ENCODE assay signal across 1 cellular context in the genomic region with DNA sequence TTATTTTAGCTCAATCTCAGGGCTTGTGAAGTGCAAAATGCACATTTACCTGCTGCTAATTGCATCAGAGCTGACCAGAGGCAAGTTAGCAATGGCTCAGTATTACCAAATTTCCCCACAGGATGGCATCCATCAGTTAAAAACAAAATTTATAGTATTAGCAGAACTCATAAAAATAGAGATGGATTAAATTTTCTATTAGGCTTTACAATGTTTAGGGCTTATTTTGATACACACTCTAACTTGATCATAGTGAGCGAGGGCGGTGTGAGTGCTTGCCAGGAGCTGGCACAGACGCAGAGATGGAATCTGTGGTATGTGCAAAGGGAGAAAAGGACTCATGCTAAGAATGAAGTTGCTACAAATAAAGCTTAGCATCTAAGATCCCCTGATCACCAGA.
TF ChIP-seq lines count a peak whose summit lies in the region.

No MANE protein-coding gene starts in this region.

TF ChIP-seq in WTC11, 78 proteins besides CTCF, POLR2A, EP300 and RAD21 (continued from another document):
- TF ChIP-seq, protein P1, sequence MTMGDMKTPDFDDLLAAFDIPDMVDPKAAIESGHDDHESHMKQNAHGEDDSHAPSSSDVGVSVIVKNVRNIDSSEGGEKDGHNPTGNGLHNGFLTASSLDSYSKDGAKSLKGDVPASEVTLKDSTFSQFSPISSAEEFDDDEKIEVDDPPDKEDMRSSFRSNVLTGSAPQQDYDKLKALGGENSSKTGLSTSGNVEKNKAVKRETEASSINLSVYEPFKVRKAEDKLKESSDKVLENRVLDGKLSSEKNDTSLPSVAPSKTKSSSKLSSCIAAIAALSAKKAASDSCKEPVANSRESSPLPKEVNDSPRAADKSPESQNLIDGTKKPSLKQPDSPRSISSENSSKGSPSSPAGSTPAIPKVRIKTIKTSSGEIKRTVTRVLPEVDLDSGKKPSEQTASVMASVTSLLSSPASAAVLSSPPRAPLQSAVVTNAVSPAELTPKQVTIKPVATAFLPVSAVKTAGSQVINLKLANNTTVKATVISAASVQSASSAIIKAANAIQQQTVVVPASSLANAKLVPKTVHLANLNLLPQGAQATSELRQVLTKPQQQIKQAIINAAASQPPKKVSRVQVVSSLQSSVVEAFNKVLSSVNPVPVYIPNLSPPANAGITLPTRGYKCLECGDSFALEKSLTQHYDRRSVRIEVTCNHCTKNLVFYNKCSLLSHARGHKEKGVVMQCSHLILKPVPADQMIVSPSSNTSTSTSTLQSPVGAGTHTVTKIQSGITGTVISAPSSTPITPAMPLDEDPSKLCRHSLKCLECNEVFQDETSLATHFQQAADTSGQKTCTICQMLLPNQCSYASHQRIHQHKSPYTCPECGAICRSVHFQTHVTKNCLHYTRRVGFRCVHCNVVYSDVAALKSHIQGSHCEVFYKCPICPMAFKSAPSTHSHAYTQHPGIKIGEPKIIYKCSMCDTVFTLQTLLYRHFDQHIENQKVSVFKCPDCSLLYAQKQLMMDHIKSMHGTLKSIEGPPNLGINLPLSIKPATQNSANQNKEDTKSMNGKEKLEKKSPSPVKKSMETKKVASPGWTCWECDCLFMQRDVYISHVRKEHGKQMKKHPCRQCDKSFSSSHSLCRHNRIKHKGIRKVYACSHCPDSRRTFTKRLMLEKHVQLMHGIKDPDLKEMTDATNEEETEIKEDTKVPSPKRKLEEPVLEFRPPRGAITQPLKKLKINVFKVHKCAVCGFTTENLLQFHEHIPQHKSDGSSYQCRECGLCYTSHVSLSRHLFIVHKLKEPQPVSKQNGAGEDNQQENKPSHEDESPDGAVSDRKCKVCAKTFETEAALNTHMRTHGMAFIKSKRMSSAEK (CRISPR knock-in tag; IDR thresholded peaks at IDR 0.05; ENCODE audit: borderline replicate concordance): no peak
- TF ChIP-seq IRF2 (CRISPR knock-in tag; IDR thresholded peaks at IDR 0.05; ENCODE audit: borderline replicate concordance, low read depth): no peak
- TF ChIP-seq CREM (CRISPR knock-in tag; IDR thresholded peaks at IDR 0.05): no peak
- TF ChIP-seq ATF1 (CRISPR knock-in tag; IDR thresholded peaks at IDR 0.05): no peak
- TF ChIP-seq, protein P2, sequence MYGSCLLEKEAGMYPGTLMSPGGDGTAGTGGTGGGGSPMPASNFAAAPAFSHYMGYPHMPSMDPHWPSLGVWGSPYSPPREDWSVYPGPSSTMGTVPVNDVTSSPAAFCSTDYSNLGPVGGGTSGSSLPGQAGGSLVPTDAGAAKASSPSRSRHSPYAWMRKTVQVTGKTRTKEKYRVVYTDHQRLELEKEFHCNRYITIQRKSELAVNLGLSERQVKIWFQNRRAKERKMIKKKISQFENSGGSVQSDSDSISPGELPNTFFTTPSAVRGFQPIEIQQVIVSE (CRISPR knock-in tag; IDR thresholded peaks at IDR 0.05; ENCODE audit: borderline replicate concordance): no peak
- no peak for TF ChIP-seq MXD4 (CRISPR knock-in tag; IDR thresholded peaks at IDR 0.05; ENCODE audit: borderline replicate concordance)
- no peak for TF ChIP-seq JAZF1 (CRISPR knock-in tag; IDR thresholded peaks at IDR 0.05)
- no peak for TF ChIP-seq TCF7 (CRISPR knock-in tag; IDR thresholded peaks at IDR 0.05; ENCODE audit: low read depth)
- no peak for TF ChIP-seq FOXJ3 (CRISPR knock-in tag; IDR thresholded peaks at IDR 0.05; ENCODE audit: borderline replicate concordance)
- TF ChIP-seq, protein P3, sequence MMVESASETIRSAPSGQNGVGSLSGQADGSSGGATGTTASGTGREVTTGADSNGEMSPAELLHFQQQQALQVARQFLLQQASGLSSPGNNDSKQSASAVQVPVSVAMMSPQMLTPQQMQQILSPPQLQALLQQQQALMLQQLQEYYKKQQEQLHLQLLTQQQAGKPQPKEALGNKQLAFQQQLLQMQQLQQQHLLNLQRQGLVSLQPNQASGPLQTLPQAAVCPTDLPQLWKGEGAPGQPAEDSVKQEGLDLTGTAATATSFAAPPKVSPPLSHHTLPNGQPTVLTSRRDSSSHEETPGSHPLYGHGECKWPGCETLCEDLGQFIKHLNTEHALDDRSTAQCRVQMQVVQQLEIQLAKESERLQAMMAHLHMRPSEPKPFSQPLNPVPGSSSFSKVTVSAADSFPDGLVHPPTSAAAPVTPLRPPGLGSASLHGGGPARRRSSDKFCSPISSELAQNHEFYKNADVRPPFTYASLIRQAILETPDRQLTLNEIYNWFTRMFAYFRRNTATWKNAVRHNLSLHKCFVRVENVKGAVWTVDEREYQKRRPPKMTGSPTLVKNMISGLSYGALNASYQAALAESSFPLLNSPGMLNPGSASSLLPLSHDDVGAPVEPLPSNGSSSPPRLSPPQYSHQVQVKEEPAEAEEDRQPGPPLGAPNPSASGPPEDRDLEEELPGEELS (CRISPR knock-in tag; IDR thresholded peaks at IDR 0.05): no peak
- TF ChIP-seq, protein P4, sequence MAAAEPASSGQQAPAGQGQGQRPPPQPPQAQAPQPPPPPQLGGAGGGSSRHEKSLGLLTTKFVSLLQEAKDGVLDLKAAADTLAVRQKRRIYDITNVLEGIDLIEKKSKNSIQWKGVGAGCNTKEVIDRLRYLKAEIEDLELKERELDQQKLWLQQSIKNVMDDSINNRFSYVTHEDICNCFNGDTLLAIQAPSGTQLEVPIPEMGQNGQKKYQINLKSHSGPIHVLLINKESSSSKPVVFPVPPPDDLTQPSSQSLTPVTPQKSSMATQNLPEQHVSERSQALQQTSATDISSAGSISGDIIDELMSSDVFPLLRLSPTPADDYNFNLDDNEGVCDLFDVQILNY (CRISPR knock-in tag; IDR thresholded peaks at IDR 0.05): no peak
- TF ChIP-seq, protein P5, sequence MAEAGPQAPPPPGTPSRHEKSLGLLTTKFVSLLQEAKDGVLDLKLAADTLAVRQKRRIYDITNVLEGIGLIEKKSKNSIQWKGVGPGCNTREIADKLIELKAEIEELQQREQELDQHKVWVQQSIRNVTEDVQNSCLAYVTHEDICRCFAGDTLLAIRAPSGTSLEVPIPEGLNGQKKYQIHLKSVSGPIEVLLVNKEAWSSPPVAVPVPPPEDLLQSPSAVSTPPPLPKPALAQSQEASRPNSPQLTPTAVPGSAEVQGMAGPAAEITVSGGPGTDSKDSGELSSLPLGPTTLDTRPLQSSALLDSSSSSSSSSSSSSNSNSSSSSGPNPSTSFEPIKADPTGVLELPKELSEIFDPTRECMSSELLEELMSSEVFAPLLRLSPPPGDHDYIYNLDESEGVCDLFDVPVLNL (CRISPR knock-in tag; IDR thresholded peaks at IDR 0.05; ENCODE audit: borderline replicate concordance, low read depth): no peak
- TF ChIP-seq, protein P6, sequence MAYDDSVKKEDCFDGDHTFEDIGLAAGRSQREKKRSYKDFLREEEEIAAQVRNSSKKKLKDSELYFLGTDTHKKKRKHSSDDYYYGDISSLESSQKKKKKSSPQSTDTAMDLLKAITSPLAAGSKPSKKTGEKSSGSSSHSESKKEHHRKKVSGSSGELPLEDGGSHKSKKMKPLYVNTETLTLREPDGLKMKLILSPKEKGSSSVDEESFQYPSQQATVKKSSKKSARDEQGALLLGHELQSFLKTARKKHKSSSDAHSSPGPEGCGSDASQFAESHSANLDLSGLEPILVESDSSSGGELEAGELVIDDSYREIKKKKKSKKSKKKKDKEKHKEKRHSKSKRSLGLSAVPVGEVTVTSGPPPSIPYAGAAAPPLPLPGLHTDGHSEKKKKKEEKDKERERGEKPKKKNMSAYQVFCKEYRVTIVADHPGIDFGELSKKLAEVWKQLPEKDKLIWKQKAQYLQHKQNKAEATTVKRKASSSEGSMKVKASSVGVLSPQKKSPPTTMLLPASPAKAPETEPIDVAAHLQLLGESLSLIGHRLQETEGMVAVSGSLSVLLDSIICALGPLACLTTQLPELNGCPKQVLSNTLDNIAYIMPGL (CRISPR knock-in tag; IDR thresholded peaks at IDR 0.05): no peak
- no peak for TF ChIP-seq NFE2L1 (CRISPR knock-in tag; IDR thresholded peaks at IDR 0.05)
- TF ChIP-seq ZNF121 (CRISPR knock-in tag; IDR thresholded peaks at IDR 0.05): no peak
